1 cellular context compared by ENCODE assay signal in the genomic region with DNA sequence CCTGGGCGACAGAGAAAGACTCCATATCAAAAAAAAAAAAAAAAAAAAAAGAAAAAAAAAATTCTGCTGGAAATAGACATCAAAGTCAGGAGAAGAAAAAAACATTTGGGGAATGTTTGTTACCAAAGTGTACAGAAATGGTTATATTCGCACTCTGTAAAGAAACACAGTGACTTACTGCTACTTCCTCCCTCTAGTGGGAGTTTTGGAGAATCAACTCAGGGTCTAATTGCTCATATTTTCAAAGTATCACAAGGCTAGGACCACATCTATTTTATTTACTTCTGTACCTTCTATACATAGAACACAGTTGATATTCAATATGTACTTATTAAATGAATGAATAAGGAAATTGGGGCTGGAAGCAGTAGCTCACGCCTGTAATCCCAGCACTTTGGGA.
TF ChIP-seq lines count a peak whose summit lies in the region.

No MANE protein-coding gene starts in this region.

TF ChIP-seq in H1, 55 proteins besides CTCF, POLR2A, EP300 and RAD21:
- TF ChIP-seq ZNF274 (IDR thresholded peaks at IDR 0.05; ENCODE audit: borderline replicate concordance, extremely low read depth, low read length): no peak
- TF ChIP-seq HDAC2 (IDR thresholded peaks at IDR 0.05; ENCODE audit: borderline replicate concordance in 1 of 2, low read depth in 2 of 2, low read length in 2 of 2): no peak
- TF ChIP-seq SIX5 (IDR thresholded peaks at IDR 0.05; ENCODE audit: low read depth, low read length): no peak
- TF ChIP-seq TAF1 (IDR thresholded peaks at IDR 0.05; ENCODE audit: low read depth, low read length): no peak
- TF ChIP-seq KDM4A (IDR thresholded peaks at IDR 0.05; ENCODE audit: low read depth, low read length, severe bottlenecking): no peak
- no peak for TF ChIP-seq NRF1 (IDR thresholded peaks at IDR 0.05; ENCODE audit: low read depth, low read length)
- TF ChIP-seq BRCA1 (IDR thresholded peaks at IDR 0.05; ENCODE audit: low read depth, low read length): no peak
- no peak for TF ChIP-seq KDM5A (IDR thresholded peaks at IDR 0.05; ENCODE audit: low read length)
- no peak for TF ChIP-seq CEBPB (IDR thresholded peaks at IDR 0.05; ENCODE audit: low read depth, low read length)
- TF ChIP-seq, protein P1, sequence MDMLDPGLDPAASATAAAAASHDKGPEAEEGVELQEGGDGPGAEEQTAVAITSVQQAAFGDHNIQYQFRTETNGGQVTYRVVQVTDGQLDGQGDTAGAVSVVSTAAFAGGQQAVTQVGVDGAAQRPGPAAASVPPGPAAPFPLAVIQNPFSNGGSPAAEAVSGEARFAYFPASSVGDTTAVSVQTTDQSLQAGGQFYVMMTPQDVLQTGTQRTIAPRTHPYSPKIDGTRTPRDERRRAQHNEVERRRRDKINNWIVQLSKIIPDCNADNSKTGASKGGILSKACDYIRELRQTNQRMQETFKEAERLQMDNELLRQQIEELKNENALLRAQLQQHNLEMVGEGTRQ (IDR thresholded peaks at IDR 0.05; ENCODE audit: low read length): no peak
- no peak for TF ChIP-seq RBBP5 (IDR thresholded peaks at IDR 0.05; ENCODE audit: borderline replicate concordance, low read depth, low read length)
- no peak for TF ChIP-seq CHD2 (IDR thresholded peaks at IDR 0.05; ENCODE audit: low read length)
- no peak for TF ChIP-seq SIRT6 (IDR thresholded peaks at IDR 0.05; ENCODE audit: low read length)
- no peak for TF ChIP-seq JUN (IDR thresholded peaks at IDR 0.05; ENCODE audit: low read depth, low read length)
- no peak for TF ChIP-seq ASH2L (IDR thresholded peaks at IDR 0.05; ENCODE audit: low read length)
- no peak for TF ChIP-seq SIN3A (conservative IDR thresholded peaks at IDR 0.05 in 1 of 2, IDR thresholded peaks at IDR 0.05 in 1 of 2; ENCODE audit: low read depth in 1 of 2, low read length in 2 of 2)
- no peak for TF ChIP-seq HDAC6 (IDR thresholded peaks at IDR 0.05; ENCODE audit: low read depth, low read length)
- no peak for TF ChIP-seq CBX8 (IDR thresholded peaks at IDR 0.05; ENCODE audit: borderline replicate concordance, low read depth, low read length)
